ENCODE assay signal across 11 cellular contexts in genomic region chr1:248565530-248566373, GRCh38. TPM values are rescaled to one million over a fixed set of nuclear protein-coding genes. Genes with fewer than 3 reads are reported as not detected.
DNase-seq lines count a peak whose midpoint lies in the region; ATAC-seq, FAIRE-seq and TF ChIP-seq lines count a peak whose summit lies in the region.
"Not testable (repeated sequence)": the region's sequence is repeated elsewhere in the genome, so short reads cannot be mapped to it uniquely, and the experiment has no call there.
"Had no signal": no experiment of that assay in that cellular context is flagged by ENCODE, and none has a peak within 500 bp of the region (broad histone marks: within the 10 kb centered on the region; RNA-seq: fewer than 3 reads in every experiment).

No MANE protein-coding gene starts in this region.

- in situ Hi-C loops in GM12878 (cut with MboI): not testable (repeated sequence)

- POLR2A ChIA-PET in activated CD4-positive, alpha-beta memory T cell treated with anti-CD3 and anti-CD28 coated beads, Interleukin-2, amount 10 ng/mL, durations not matched to agents 7 days and 5 days (lab: Charles Lee); GM12878 (lab: Charles Lee): not testable (repeated sequence)

- H3K4me2 ChIP-seq in GM12878 (ENCODE audit: control insufficient read depth, insufficient read depth): not testable (repeated sequence)

- H3K79me2 ChIP-seq in GM12878 (ENCODE audit: control insufficient read depth, insufficient read depth, low read length): not testable (repeated sequence)

- H3K4me3 Mint-ChIP-seq in activated CD4-positive, alpha-beta memory T cell treated with anti-CD3 and anti-CD28 coated beads, Interleukin-2, amount 10 ng/mL, durations not matched to agents 7 days and 5 days: peak overlapping the region; percentile 74
- H3K4me3 Mint-ChIP-seq in stimulated activated naive B cell treated with anti-CD40 and anti-IgM and Interleukin-4, amounts not matched to agents 10 μg/mL and 1 μg/mL and 100 μg/mL, for 72 hours: peak overlapping the region; percentile 57 to 72

- H3K36me3 ChIP-seq in KOPT-K1 (ENCODE audit: insufficient read depth, low read length); GM12878 (ENCODE audit: control insufficient read depth in 2 of 2, insufficient read depth in 2 of 2, low read length in 1 of 2): not testable (repeated sequence)

- CTCF ChIA-PET in activated CD4-positive, alpha-beta memory T cell treated with anti-CD3 and anti-CD28 coated beads, Interleukin-2, amount 10 ng/mL, durations not matched to agents 7 days and 5 days (lab: Charles Lee); GM12878 (lab: Yijun Ruan, JAX): not testable (repeated sequence)

- H3K9ac ChIP-seq in GM12878 (ENCODE audit: control insufficient read depth, insufficient read depth, low read length): not testable (repeated sequence)

- TF ChIP-seq CTCF in GM12878 (IDR thresholded peaks at IDR 0.05 in 2 of 3, conservative IDR thresholded peaks at IDR 0.05 in 1 of 3; ENCODE audit: control insufficient read depth in 2 of 3, extremely low read depth in 1 of 3, insufficient read depth in 1 of 3, low read depth in 3 of 3, low read length in 3 of 3): not testable (repeated sequence)

- H3K9me3 Mint-ChIP-seq in activated CD4-positive, alpha-beta memory T cell treated with anti-CD3 and anti-CD28 coated beads, Interleukin-2, amount 10 ng/mL, durations not matched to agents 7 days and 5 days; stimulated activated naive B cell treated with anti-CD40 and anti-IgM and Interleukin-4, amounts not matched to agents 10 μg/mL and 1 μg/mL and 100 μg/mL, for 72 hours: not testable (repeated sequence)

- not testable (repeated sequence) for H3K36me3 Mint-ChIP-seq in activated CD4-positive, alpha-beta memory T cell treated with anti-CD3 and anti-CD28 coated beads, Interleukin-2, amount 10 ng/mL, durations not matched to agents 7 days and 5 days (ENCODE audit: low read depth); stimulated activated naive B cell treated with anti-CD40 and anti-IgM and Interleukin-4, amounts not matched to agents 10 μg/mL and 1 μg/mL and 100 μg/mL, for 72 hours

- H3K27ac ChIP-seq in KOPT-K1 (ENCODE audit: low read depth, low read length, poor library complexity, severe bottlenecking): peak overlapping the region; percentile 64
- not testable (repeated sequence) for H3K27ac ChIP-seq in GM12878 (ENCODE audit: control insufficient read depth, insufficient read depth)

- RAD21 ChIA-PET in GM12878 (lab: Charles Lee; ENCODE audit: unreplicated experiment): not testable (repeated sequence)

- not testable (repeated sequence) for H3K9me3 ChIP-seq in KOPT-K1 (ENCODE audit: insufficient read depth, low read length, poor library complexity, severe bottlenecking); GM12878 (replicated peaks; ENCODE audit: control insufficient read depth, insufficient read depth, low read length)

- DNase-seq in activated CD4-positive, alpha-beta memory T cell treated with anti-CD3 and anti-CD28 coated beads, Interleukin-2, amount 10 ng/mL, durations not matched to agents 7 days and 5 days: peak; percentile 37
- peak; percentile 1 for DNase-seq in GM12878 (ENCODE audit: low read depth, low spot score)
- not testable (repeated sequence) for DNase-seq in stimulated activated naive B cell treated with anti-CD40 and anti-IgM and Interleukin-4, amounts not matched to agents 10 μg/mL and 1 μg/mL and 100 μg/mL, for 72 hours

- SMC1A ChIA-PET in GM12878 (lab: Charles Lee; ENCODE audit: uncharacterized antibody, unreplicated experiment): not testable (repeated sequence)

- not testable (repeated sequence) for H2AFZ ChIP-seq in GM12878 (ENCODE audit: control insufficient read depth, low read depth, low read length)

- H3K27me3 ChIP-seq in GM12878 (replicated peaks in 1 of 2; ENCODE audit: control insufficient read depth in 2 of 2, insufficient read depth in 2 of 2, low read length in 1 of 2): not testable (repeated sequence)

- TF ChIP-seq EP300 in GM12878 (IDR thresholded peaks at IDR 0.05; ENCODE audit: borderline replicate concordance in 1 of 2, control insufficient read depth in 1 of 2, low read depth in 2 of 2, low read length in 2 of 2): not testable (repeated sequence)

- intact Hi-C loops in GM12878 (cut with micrococcal nuclease; ENCODE audit: unreplicated experiment): not testable (repeated sequence)

- H3K4me1 Mint-ChIP-seq in activated CD4-positive, alpha-beta memory T cell treated with anti-CD3 and anti-CD28 coated beads, Interleukin-2, amount 10 ng/mL, durations not matched to agents 7 days and 5 days: peaks cover 13% of the 10 kb centered on the region
- H3K4me1 Mint-ChIP-seq in stimulated activated naive B cell treated with anti-CD40 and anti-IgM and Interleukin-4, amounts not matched to agents 10 μg/mL and 1 μg/mL and 100 μg/mL, for 72 hours: not testable (repeated sequence)

- FAIRE-seq in GM12878 (lab: Jason Lieb, UNC): not testable (repeated sequence)

- not testable (repeated sequence) for H4K20me1 ChIP-seq in GM12878 (ENCODE audit: control insufficient read depth, insufficient read depth)

- H3K27me3 Mint-ChIP-seq in activated CD4-positive, alpha-beta memory T cell treated with anti-CD3 and anti-CD28 coated beads, Interleukin-2, amount 10 ng/mL, durations not matched to agents 7 days and 5 days: not testable (repeated sequence)
- H3K27me3 Mint-ChIP-seq in stimulated activated naive B cell treated with anti-CD40 and anti-IgM and Interleukin-4, amounts not matched to agents 10 μg/mL and 1 μg/mL and 100 μg/mL, for 72 hours: peaks cover 8 to 12% of the 10 kb centered on the region in 2 donors

- BruUV-seq in GM12878 (replicated peaks; lab: Mats Ljungman, UMichigan): not testable (repeated sequence)

- TF ChIP-seq RAD21 in GM12878 (IDR thresholded peaks at IDR 0.05; ENCODE audit: insufficient read depth, low read depth, low read length): not testable (repeated sequence)

- no CpG with 5 or more reads among the region's 11 CpGs for WGBS in GM12878 (ENCODE audit: insufficient coverage, insufficient replicate concordance, low lambda C conversion rate, missing lambda C conversion rate)

- ATAC-seq in GM18505 (IDR thresholded peaks at IDR 0.05; ENCODE audit: unreplicated experiment) (peak; percentile 86), GM19455 (IDR thresholded peaks at IDR 0.05; ENCODE audit: unreplicated experiment) (peak; percentile 62), HG02623 (IDR thresholded peaks at IDR 0.05; ENCODE audit: unreplicated experiment) (peak; percentile 72), HG03108 (IDR thresholded peaks at IDR 0.05; ENCODE audit: unreplicated experiment) (peak; percentile 63), GM12878 (peak; percentile 79)
- peak; percentile 57 to 60 for ATAC-seq in stimulated activated naive B cell treated with anti-CD40 and anti-IgM and Interleukin-4, amounts not matched to agents 10 μg/mL and 1 μg/mL and 100 μg/mL, for 72 hours (replicated peaks)

- H3K4me1 ChIP-seq in GM12878 (ENCODE audit: control insufficient read depth, insufficient read depth, low read length): not testable (repeated sequence)

- H3K27ac Mint-ChIP-seq in activated CD4-positive, alpha-beta memory T cell treated with anti-CD3 and anti-CD28 coated beads, Interleukin-2, amount 10 ng/mL, durations not matched to agents 7 days and 5 days: peak overlapping the region; percentile 82
- H3K27ac Mint-ChIP-seq in stimulated activated naive B cell treated with anti-CD40 and anti-IgM and Interleukin-4, amounts not matched to agents 10 μg/mL and 1 μg/mL and 100 μg/mL, for 72 hours: peak overlapping the region; percentile 42

- H3K4me3 ChIP-seq in GM12878: not testable (repeated sequence)

- not testable (repeated sequence) for TF ChIP-seq POLR2A in GM18505 (IDR thresholded peaks at IDR 0.05; ENCODE audit: borderline replicate concordance, extremely low read depth, insufficient read depth, insufficient read length); GM12878 (IDR thresholded peaks at IDR 0.05; ENCODE audit: low read depth, low read length)

RNA-seq across cellular contexts. Expression of gene OR2T29, which starts 3.2 kb away (rescaled TPM):
- total RNA-seq in activated CD4-positive, alpha-beta memory T cell treated with anti-CD3 and anti-CD28 coated beads, Interleukin-2, amount 10 ng/mL, durations not matched to agents 7 days and 5 days: not detected
- 238 and 279 TPM in 2 replicates for total RNA-seq in GM12878 (2013; cell fraction: nucleolus; rRNA removed)
- total RNA-seq in GM12878 (2014; rRNA removed) (3.5 and 9.4 TPM in 2 replicates), GM12878 (2014; rRNA removed; fragmentation: Illumina TruSeq; extraction: Trizol) (4.2 and 5.4 TPM in 2 replicates), GM12878 (2021) (3.4 and 4.6 TPM in 2 replicates)
- 2.1 TPM for polyA plus RNA-seq in GM12878 (2011; ENCODE audit: low read depth)
- polyA plus RNA-seq in GM12878 (2011; rRNA removed) (5.8 and 10.2 TPM in 2 replicates), GM12878 (2014; fragmentation: Illumina TruSeq; extraction: Trizol) (0.49 and 1.5 TPM in 2 replicates), GM12878 (2014; fragmentation: Nextera tagmentation; extraction: Ambion mirVana) (1 to 10 TPM in 1 of 2 experiments, under 1 TPM in 1; 0.49 to 1.3 TPM), GM12878 (2014; rRNA removed) (0.22 and 1.0 TPM in 2 replicates), GM12878 (2016; fragmentation: Nextera tagmentation; extraction: Ambion mirVana) (1 to 10 TPM; 1.2 to 1.3 TPM)
- 9.1 and 9.2 TPM in 2 replicates for polyA plus RNA-seq in GM12878 (2011; cell fraction: cytosol; rRNA removed)
- 49.2 and 57.4 TPM in 2 replicates for polyA plus RNA-seq in GM12878 (2011; cell fraction: nucleus; rRNA removed)
- polyA plus RNA-seq in GM12878 (2012): 0.86 and 1.8 TPM in 2 replicates
- 405 and 569 TPM in 2 replicates for polyA minus RNA-seq in GM12878 (2011; rRNA and poly(A)+ RNA removed)
- 6.9 and 8.1 TPM in 2 replicates for polyA minus RNA-seq in GM12878 (2011; cell fraction: cytosol; rRNA and poly(A)+ RNA removed)
- 356 and 647 TPM in 2 replicates for polyA minus RNA-seq in GM12878 (2011; cell fraction: nucleus; rRNA and poly(A)+ RNA removed)
- total RNA-seq: heart left ventricle, HFFc6, NCI-H460 had no signal
- polyA plus RNA-seq: heart left ventricle had no signal

RNA-seq across cellular contexts. Expression of gene OR2T34, which starts 8.8 kb away (rescaled TPM):
- total RNA-seq in activated CD4-positive, alpha-beta memory T cell treated with anti-CD3 and anti-CD28 coated beads, Interleukin-2, amount 10 ng/mL, durations not matched to agents 7 days and 5 days: not detected
- 20.9 and 21.5 TPM in 2 replicates for total RNA-seq in GM12878 (2013; cell fraction: nucleolus; rRNA removed)
- total RNA-seq in GM12878 (2014; rRNA removed): 0.56 and 1.0 TPM in 2 replicates
- 0.36 and 0.60 TPM in 2 replicates for total RNA-seq in GM12878 (2014; rRNA removed; fragmentation: Illumina TruSeq; extraction: Trizol)
- total RNA-seq in GM12878 (2021): 0.64 and 1.0 TPM in 2 replicates
- polyA plus RNA-seq in GM12878 (2011; ENCODE audit: low read depth): 0.93 TPM
- 1.5 and 2.7 TPM in 2 replicates for polyA plus RNA-seq in GM12878 (2011; rRNA removed)
- polyA plus RNA-seq in GM12878 (2011; cell fraction: cytosol; rRNA removed): 4.2 and 4.9 TPM in 2 replicates
- 11.3 and 11.7 TPM in 2 replicates for polyA plus RNA-seq in GM12878 (2011; cell fraction: nucleus; rRNA removed)
- polyA plus RNA-seq in GM12878 (2012): 0.14 and 0.61 TPM in 2 replicates
- 0.40 and 1.9 TPM in 2 replicates for polyA plus RNA-seq in GM12878 (2014; fragmentation: Illumina TruSeq; extraction: Trizol)
- polyA plus RNA-seq in GM12878 (2014; fragmentation: Nextera tagmentation; extraction: Ambion mirVana): under 1 TPM in 1 of 2 experiments, not detected in 1; 0.16 TPM
- 0.33 and 0.65 TPM in 2 replicates for polyA plus RNA-seq in GM12878 (2014; rRNA removed)
- under 1 TPM in 1 of 2 experiments, not detected in 1; 0.28 TPM for polyA plus RNA-seq in GM12878 (2016; fragmentation: Nextera tagmentation; extraction: Ambion mirVana)
- polyA minus RNA-seq in GM12878 (2011; rRNA and poly(A)+ RNA removed): 48.6 and 79.6 TPM in 2 replicates
- 2.3 TPM in 1 of 2 replicates, not detected in the other for polyA minus RNA-seq in GM12878 (2011; cell fraction: cytosol; rRNA and poly(A)+ RNA removed)
- 61.1 and 107 TPM in 2 replicates for polyA minus RNA-seq in GM12878 (2011; cell fraction: nucleus; rRNA and poly(A)+ RNA removed)
- total RNA-seq: heart left ventricle, HFFc6, NCI-H460 had no signal
- polyA plus RNA-seq: heart left ventricle had no signal

RNA-seq across cellular contexts. Expression of gene OR2T10, which starts 31.7 kb away (rescaled TPM):
- not detected for total RNA-seq in activated CD4-positive, alpha-beta memory T cell treated with anti-CD3 and anti-CD28 coated beads, Interleukin-2, amount 10 ng/mL, durations not matched to agents 7 days and 5 days
- not detected in 2 replicates for total RNA-seq in GM12878 (2013; cell fraction: nucleolus; rRNA removed)
- not detected in 2 replicates for total RNA-seq in GM12878 (2014; rRNA removed)
- total RNA-seq in GM12878 (2014; rRNA removed; fragmentation: Illumina TruSeq; extraction: Trizol): not detected in 2 replicates
- total RNA-seq in GM12878 (2021): not detected in 2 replicates
- not detected for polyA plus RNA-seq in GM12878 (2011; ENCODE audit: low read depth)
- polyA plus RNA-seq in GM12878 (2011; rRNA removed): not detected in 2 replicates
- not detected in 2 replicates for polyA plus RNA-seq in GM12878 (2011; cell fraction: cytosol; rRNA removed)
- not detected in 2 replicates for polyA plus RNA-seq in GM12878 (2011; cell fraction: nucleus; rRNA removed)
- polyA plus RNA-seq in GM12878 (2012): not detected in 2 replicates
- polyA plus RNA-seq in GM12878 (2014; fragmentation: Illumina TruSeq; extraction: Trizol): not detected in 2 replicates
- not detected for polyA plus RNA-seq in GM12878 (2014; fragmentation: Nextera tagmentation; extraction: Ambion mirVana)
- polyA plus RNA-seq in GM12878 (2014; rRNA removed): not detected in 2 replicates
- not detected for polyA plus RNA-seq in GM12878 (2016; fragmentation: Nextera tagmentation; extraction: Ambion mirVana)
- not detected in 2 replicates for polyA minus RNA-seq in GM12878 (2011; rRNA and poly(A)+ RNA removed)
- not detected in 2 replicates for polyA minus RNA-seq in GM12878 (2011; cell fraction: cytosol; rRNA and poly(A)+ RNA removed)
- not detected in 2 replicates for polyA minus RNA-seq in GM12878 (2011; cell fraction: nucleus; rRNA and poly(A)+ RNA removed)
- total RNA-seq: heart left ventricle, HFFc6, NCI-H460 had no signal
- polyA plus RNA-seq: heart left ventricle had no signal

RNA-seq across cellular contexts. Expression of gene OR2G6, which starts 57.9 kb away (rescaled TPM):
- total RNA-seq in activated CD4-positive, alpha-beta memory T cell treated with anti-CD3 and anti-CD28 coated beads, Interleukin-2, amount 10 ng/mL, durations not matched to agents 7 days and 5 days: not detected
- 74.9 and 84.5 TPM in 2 replicates for total RNA-seq in GM12878 (2013; cell fraction: nucleolus; rRNA removed)
- total RNA-seq in GM12878 (2014; rRNA removed) (1.4 and 2.2 TPM in 2 replicates), GM12878 (2014; rRNA removed; fragmentation: Illumina TruSeq; extraction: Trizol) (1.8 and 2.4 TPM in 2 replicates), GM12878 (2021) (0.77 and 1.1 TPM in 2 replicates)
- polyA plus RNA-seq in GM12878 (2011; ENCODE audit: low read depth): 0.34 TPM
- polyA plus RNA-seq in GM12878 (2011; rRNA removed) (1.9 and 2.6 TPM in 2 replicates), GM12878 (2014; fragmentation: Illumina TruSeq; extraction: Trizol) (0.41 and 0.44 TPM in 2 replicates), GM12878 (2014; fragmentation: Nextera tagmentation; extraction: Ambion mirVana) (under 1 TPM; 0.27 to 0.50 TPM), GM12878 (2014; rRNA removed) (0.27 and 0.69 TPM in 2 replicates), GM12878 (2016; fragmentation: Nextera tagmentation; extraction: Ambion mirVana) (under 1 TPM; 0.21 to 0.74 TPM)
- polyA plus RNA-seq in GM12878 (2011; cell fraction: cytosol; rRNA removed): 1.3 and 1.5 TPM in 2 replicates
- 14.2 and 17.4 TPM in 2 replicates for polyA plus RNA-seq in GM12878 (2011; cell fraction: nucleus; rRNA removed)
- polyA plus RNA-seq in GM12878 (2012): 0.17 and 0.43 TPM in 2 replicates
- polyA minus RNA-seq in GM12878 (2011; rRNA and poly(A)+ RNA removed): 43.9 and 77.0 TPM in 2 replicates
- 0.67 and 0.83 TPM in 2 replicates for polyA minus RNA-seq in GM12878 (2011; cell fraction: cytosol; rRNA and poly(A)+ RNA removed)
- polyA minus RNA-seq in GM12878 (2011; cell fraction: nucleus; rRNA and poly(A)+ RNA removed): 25.8 and 71.7 TPM in 2 replicates
- total RNA-seq: heart left ventricle, HFFc6, NCI-H460 had no signal
- polyA plus RNA-seq: heart left ventricle had no signal

Comparison
In these comparisons a context has a peak if more than half of its experiments do, and no peak if none do; other contexts are left out.
1. RNA of gene OR2T29, which starts 3.2 kb away (total RNA-seq): 3.4 to 279 TPM in GM12878; not detected in activated CD4-positive, alpha-beta memory T cell treated with anti-CD3 and anti-CD28 coated beads, Interleukin-2, amount 10 ng/mL, durations not matched to agents 7 days and 5 days; every median in the first group is over 4 times any median in the second.
2. Peak in every context shown above with its lines, with median percentiles within 50 percentile points of each other: ATAC-seq.